Comparison of ENCODE assay signal across 8 cellular contexts in the genomic region with DNA sequence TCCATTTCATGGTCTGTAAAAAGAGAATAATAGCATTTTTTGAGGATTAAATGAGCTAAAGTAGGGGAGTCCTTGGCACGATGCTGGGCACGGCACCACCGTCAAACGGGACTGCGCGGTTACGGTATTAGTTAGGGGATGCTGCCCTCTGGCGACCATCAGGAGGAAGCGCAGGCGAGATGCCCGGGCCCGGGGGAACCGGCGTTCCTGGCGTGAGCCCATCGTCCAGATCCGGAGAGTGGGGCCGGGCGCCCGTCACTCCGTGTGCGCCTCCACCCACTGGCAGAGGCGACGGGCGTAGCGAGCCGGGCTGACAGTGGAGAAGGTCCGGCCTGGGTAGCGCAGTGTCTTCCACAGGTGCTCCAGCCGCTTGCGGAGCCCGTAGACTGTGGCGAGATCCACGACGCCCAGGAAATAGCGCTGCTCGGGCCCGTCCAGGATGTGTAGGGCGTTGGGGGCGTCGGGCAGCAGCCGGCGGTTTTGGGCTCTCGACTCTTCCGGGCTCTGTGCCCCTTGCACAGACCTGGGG. TPM values are rescaled to one million over a fixed set of nuclear protein-coding genes. Genes with fewer than 3 reads are reported as not detected.
DNase-seq lines count a peak whose midpoint lies in the region; ATAC-seq and TF ChIP-seq lines count a peak whose summit lies in the region.

No MANE protein-coding gene starts in this region.

- peaks cover 0 to 29% (median 3%) of the 10 kb centered on the region in 4 donors for H3K4me1 ChIP-seq in right lobe of liver

- no peak overlapping the region for H3K27ac ChIP-seq in right lobe of liver

- WGBS in right lobe of liver (ENCODE audit: insufficient coverage, low coverage, low lambda C conversion rate, missing lambda C conversion rate), result 0% methylated on average over 4 of the region's 45 CpGs

- H3K27ac Mint-ChIP-seq in central memory CD8-positive, alpha-beta T cell (ENCODE audit: low read depth), result peak overlapping the region; percentile 57

- peaks cover 19% of the 10 kb centered on the region for H3K27me3 Mint-ChIP-seq in central memory CD8-positive, alpha-beta T cell

- no peaks in the 10 kb centered on the region for H3K9me3 ChIP-seq in right lobe of liver

- no peak for TF ChIP-seq POLR2A in right lobe of liver (IDR thresholded peaks at IDR 0.05)

- intact Hi-C loops in right lobe of liver (cut with DNase I), result loop anchor here (5.0 to 10.0 kb wide), 3 partner anchors 184 to 417 kb away; a partner anchor contains a TSS

- peak; percentile 40 to 50 for ATAC-seq in activated CD4-positive, CD25-positive, alpha-beta regulatory T cell treated with anti-CD3 and anti-CD28 coated beads, Interleukin-2, amount 50 U/mL, for 24 hours
- peak; percentile 34 for ATAC-seq in central memory CD8-positive, alpha-beta T cell (replicated peaks; ENCODE audit: extremely low read depth, poor library complexity, severe bottlenecking)
- ATAC-seq in right lobe of liver (peak; percentile 44 to 54 (median 52)), GM21367 (IDR thresholded peaks at IDR 0.05; ENCODE audit: unreplicated experiment) (no peak), HG03432 (IDR thresholded peaks at IDR 0.05; ENCODE audit: unreplicated experiment) (no peak)

- no peak overlapping the region for H3K4me3 ChIP-seq in GM06990 (replicated peaks; ENCODE audit: low read depth, low read length)
- peak overlapping the region in 1 of 3 donors; percentile 21 for H3K4me3 ChIP-seq in right lobe of liver

- H3K36me3 ChIP-seq in GM06990 (ENCODE audit: control insufficient read depth, insufficient read depth, low read length) (no peaks in the 10 kb centered on the region; the same call in 1 of the 2 replicates), right lobe of liver (no peaks in the 10 kb centered on the region)

- H3K4me1 Mint-ChIP-seq in central memory CD8-positive, alpha-beta T cell, result peaks cover 31% of the 10 kb centered on the region

- no peaks in the 10 kb centered on the region for H3K9me3 Mint-ChIP-seq in central memory CD8-positive, alpha-beta T cell

- H3K4me3 Mint-ChIP-seq in central memory CD8-positive, alpha-beta T cell, result peak overlapping the region; percentile 53

- no peaks in the 10 kb centered on the region for H3K27me3 ChIP-seq in GM06990 (replicated peaks; ENCODE audit: control insufficient read depth, insufficient read depth, low read length)
- no peaks in the 10 kb centered on the region for H3K27me3 ChIP-seq in right lobe of liver

- TF ChIP-seq CTCF in GM06990 (IDR thresholded peaks at IDR 0.05; ENCODE audit: insufficient read depth, low read length, poor library complexity, severe bottlenecking) (peak; percentile 92), right lobe of liver (IDR thresholded peaks at IDR 0.05) (peak; percentile 96 to 98 (median 97))

- peaks cover 13% of the 10 kb centered on the region for H3K36me3 Mint-ChIP-seq in central memory CD8-positive, alpha-beta T cell (ENCODE audit: insufficient read depth)

- peak; percentile 70 for DNase-seq in GM06990 (ENCODE audit: extremely low read depth, insufficient read length)
- DNase-seq in M059J (ENCODE audit: low read depth), result peak; percentile 49
- peak; percentile 71 to 86 for DNase-seq in central memory CD8-positive, alpha-beta T cell (ENCODE audit: low spot score in 2 of 2)
- DNase-seq in right lobe of liver, result peak; percentile 76 to 81 (median 77)
- peak; percentile 77 for DNase-seq in stimulated activated CD8-positive, alpha-beta memory T cell treated with anti-CD3 and anti-CD28 coated beads, Interleukin-15, amount 100 ng/mL, for 24 hours (ENCODE audit: low read depth)

RNA-seq across cellular contexts. Expression of a gene that starts 4.8 kb away (rescaled TPM):
- 12.2 and 12.6 TPM in 2 replicates for total RNA-seq in M059J (2014; rRNA removed; shearing (Covaris generic))
- 10 to 100 TPM in 3 of 6 experiments, 1 to 10 TPM in 3; 3.2 to 23.8 (median 11.2) TPM for total RNA-seq in right lobe of liver

RNA-seq across cellular contexts. Expression of a gene that starts 8.9 kb away (rescaled TPM):
- total RNA-seq in M059J (2014; rRNA removed; shearing (Covaris generic)), result 1.6 TPM in 1 of 2 replicates, not detected in the other
- under 1 TPM in 3 of 6 experiments, not detected in 3; 0.58 to 0.81 (median 0.70) TPM for total RNA-seq in right lobe of liver

RNA-seq across cellular contexts. Expression of a gene that starts 16.0 kb away (rescaled TPM):
- 53.8 and 77.2 TPM in 2 replicates for total RNA-seq in M059J (2014; rRNA removed; shearing (Covaris generic))
- 10 to 100 TPM; 10.6 to 19.1 (median 13.9) TPM for total RNA-seq in right lobe of liver

RNA-seq across cellular contexts. Expression of a gene that starts 22.3 kb away (rescaled TPM):
- 15.9 and 29.4 TPM in 2 replicates for total RNA-seq in M059J (2014; rRNA removed; shearing (Covaris generic))
- 10 to 100 TPM; 22.5 to 40.3 (median 29.8) TPM for total RNA-seq in right lobe of liver

RNA-seq across cellular contexts. Expression of a gene that starts 44.2 kb away (rescaled TPM):
- total RNA-seq in M059J (2014; rRNA removed; shearing (Covaris generic)), result 58.5 and 86.3 TPM in 2 replicates
- 10 to 100 TPM; 31.4 to 78.6 (median 51.7) TPM for total RNA-seq in right lobe of liver

Comparison
In these comparisons a context has a peak if more than half of its experiments do, and no peak if none do; other contexts are left out.
1. ATAC-seq: peak in activated CD4-positive, CD25-positive, alpha-beta regulatory T cell treated with anti-CD3 and anti-CD28 coated beads, Interleukin-2, amount 50 U/mL, for 24 hours (2 of 2), central memory CD8-positive, alpha-beta T cell (single experiment) and right lobe of liver (4 of 4); none in GM21367 (single experiment) and HG03432 (single experiment).
2. Peak in every context shown above with its lines, with median percentiles within 50 percentile points of each other: DNase-seq.